Comparison of ENCODE assay signal across 22 cellular contexts in genomic region chr2:101515512-101515911, GRCh38. TPM values are rescaled to one million over a fixed set of nuclear protein-coding genes. Genes with fewer than 3 reads are reported as not detected.
DNase-seq lines count a peak whose midpoint lies in the region; ATAC-seq, FAIRE-seq and TF ChIP-seq lines count a peak whose summit lies in the region.
"Had no signal": no experiment of that assay in that cellular context is flagged by ENCODE, and none has a peak within 500 bp of the region (broad histone marks: within the 10 kb centered on the region; RNA-seq: fewer than 3 reads in every experiment).

No MANE protein-coding gene starts in this region.

- no peak overlapping the region for H2AFZ ChIP-seq in Karpas-422 (ENCODE audit: low read length)

- no peak overlapping the region for H3K9ac ChIP-seq in Karpas-422 (ENCODE audit: low read length)

- FAIRE-seq in A549 (lab: Jason Lieb, UNC) = no peak
- FAIRE-seq: GM12891, GM19239, H54, small intestine had no signal

- no peaks in the 10 kb centered on the region for H3K9me2 ChIP-seq in Karpas-422 (replicated peaks; ENCODE audit: insufficient read depth, low read length)

- no peak for TF ChIP-seq RAD21 in A549 (conservative IDR thresholded peaks at IDR 0.05 in 1 of 2, IDR thresholded peaks at IDR 0.05 in 1 of 2)

- peaks cover 38% of the 10 kb centered on the region for H3K4me1 ChIP-seq in A549
- H3K4me1 ChIP-seq in Karpas-422 (ENCODE audit: low read length) = no peaks in the 10 kb centered on the region

- H3K4me2 ChIP-seq in A549 = no peak overlapping the region
- H3K4me2 ChIP-seq in Karpas-422 (ENCODE audit: low read depth, low read length, poor library complexity, severe bottlenecking) = no peak overlapping the region

- H3K4me3 Mint-ChIP-seq in mesothelial cell of epicardium = no peak overlapping the region
- H3K4me3 Mint-ChIP-seq in stimulated activated effector memory CD8-positive, alpha-beta T cell treated with anti-CD3 and anti-CD28 coated beads, Interleukin-12 subunit alpha, Interleukin-12 subunit beta, amount 100 ng/mL, for 72 hours = no peak overlapping the region
- H3K4me3 Mint-ChIP-seq: activated CD4-positive, alpha-beta memory T cell treated with anti-CD3 and anti-CD28 coated beads for 36 hours; immature natural killer cell; T-helper 1 cell treated with Interleukin-12 subunit alpha and Interleukin-12 subunit beta and Interleukin-4 antibody, amounts not matched to agents 30 μg/mL and 1 μg/mL, for 36 hours had no signal

- peaks cover 6% of the 10 kb centered on the region for H3K9me3 Mint-ChIP-seq in mesothelial cell of epicardium
- peaks cover 4% of the 10 kb centered on the region for H3K9me3 Mint-ChIP-seq in stimulated activated effector memory CD8-positive, alpha-beta T cell treated with anti-CD3 and anti-CD28 coated beads, Interleukin-12 subunit alpha, Interleukin-12 subunit beta, amount 100 ng/mL, for 72 hours
- H3K9me3 Mint-ChIP-seq: immature natural killer cell had no signal

- TF ChIP-seq EP300 in A549 (IDR thresholded peaks at IDR 0.05) = no peak

- H3K9me3 ChIP-seq in A549 (peaks cover 14% of the 10 kb centered on the region), Karpas-422 (ENCODE audit: low read length) (no peaks in the 10 kb centered on the region)
- H3K9me3 ChIP-seq: upper lobe of left lung had no signal

- ATAC-seq in A549 (no peak), GM18517 (IDR thresholded peaks at IDR 0.05; ENCODE audit: unreplicated experiment) (no peak)
- no peak for ATAC-seq in stimulated activated effector memory CD8-positive, alpha-beta T cell treated with anti-CD3 and anti-CD28 coated beads, Interleukin-12 subunit alpha, Interleukin-12 subunit beta, amount 100 ng/mL, for 72 hours
- ATAC-seq: naive thymus-derived CD4-positive, alpha-beta T cell had no signal

- WGBS in A549 (ENCODE audit: missing lambda C conversion rate) = 94% methylated on average over 6 of the region's 6 CpGs

- DNase-seq in A549 (ENCODE audit: low read depth in 1 of 2, low spot score in 1 of 2) = no peak
- DNase-seq in M059J (ENCODE audit: low read depth) = peak; percentile 31
- peak; percentile 67 for DNase-seq in dermis blood vessel endothelial cell
- DNase-seq in mesothelial cell of epicardium (ENCODE audit: low spot score in 2 of 2, unreplicated experiment in 2 of 2) = no peak
- no peak for DNase-seq in NCI-H146 treated with DMSO at 0.1 percent for 48 hours (lab: John Stamatoyannopoulos, UW; ENCODE audit: unreplicated experiment)
- DNase-seq in stimulated activated effector memory CD8-positive, alpha-beta T cell treated with anti-CD3 and anti-CD28 coated beads, Interleukin-12 subunit alpha, Interleukin-12 subunit beta, amount 100 ng/mL, for 72 hours (ENCODE audit: low spot score in 2 of 2) = no peak
- no peak for DNase-seq in Karpas-422
- DNase-seq: ACHN; activated CD4-positive, alpha-beta memory T cell treated with anti-CD3 and anti-CD28 coated beads for 36 hours; activated gamma-delta T cell; DMS153; immature natural killer cell; naive thymus-derived CD4-positive, alpha-beta T cell; NCI-H1048; NCI-H446; small intestine; upper lobe of left lung had no signal

- H3K36me3 Mint-ChIP-seq in mesothelial cell of epicardium = no peaks in the 10 kb centered on the region
- H3K36me3 Mint-ChIP-seq in stimulated activated effector memory CD8-positive, alpha-beta T cell treated with anti-CD3 and anti-CD28 coated beads, Interleukin-12 subunit alpha, Interleukin-12 subunit beta, amount 100 ng/mL, for 72 hours = no peaks in the 10 kb centered on the region
- H3K36me3 Mint-ChIP-seq: immature natural killer cell had no signal

- peak overlapping the region; percentile 89 to 93; a peak in 5 of 6 replicates for H3K27ac ChIP-seq in A549
- no peak overlapping the region for H3K27ac ChIP-seq in Karpas-422 (ENCODE audit: low read length)
- H3K27ac ChIP-seq: upper lobe of left lung had no signal

- H4K20me1 ChIP-seq in Karpas-422 (ENCODE audit: insufficient read depth, low read depth, low read length) = no peaks in the 10 kb centered on the region

- H3K36me3 ChIP-seq in Karpas-422 (ENCODE audit: insufficient read depth, low read length) = no peaks in the 10 kb centered on the region
- H3K36me3 ChIP-seq: upper lobe of left lung had no signal

- H3K27ac Mint-ChIP-seq in mesothelial cell of epicardium = peak overlapping the region; percentile 76
- no peak overlapping the region for H3K27ac Mint-ChIP-seq in stimulated activated effector memory CD8-positive, alpha-beta T cell treated with anti-CD3 and anti-CD28 coated beads, Interleukin-12 subunit alpha, Interleukin-12 subunit beta, amount 100 ng/mL, for 72 hours
- H3K27ac Mint-ChIP-seq: activated CD4-positive, alpha-beta memory T cell treated with anti-CD3 and anti-CD28 coated beads for 36 hours; immature natural killer cell; naive thymus-derived CD4-positive, alpha-beta T cell; T-helper 1 cell treated with Interleukin-12 subunit alpha and Interleukin-12 subunit beta and Interleukin-4 antibody, amounts not matched to agents 30 μg/mL and 1 μg/mL, for 36 hours had no signal

- H3K4me1 Mint-ChIP-seq in mesothelial cell of epicardium = peaks cover 28% of the 10 kb centered on the region
- H3K4me1 Mint-ChIP-seq in stimulated activated effector memory CD8-positive, alpha-beta T cell treated with anti-CD3 and anti-CD28 coated beads, Interleukin-12 subunit alpha, Interleukin-12 subunit beta, amount 100 ng/mL, for 72 hours = peaks cover 18% of the 10 kb centered on the region

- TF ChIP-seq CTCF in A549 (IDR thresholded peaks at IDR 0.05) = no peak
- TF ChIP-seq CTCF in mesothelial cell of epicardium (IDR thresholded peaks at IDR 0.05; ENCODE audit: unreplicated experiment) = no peak

- no peak for TF ChIP-seq POLR2A in A549 (IDR thresholded peaks at IDR 0.05; ENCODE audit: low read length)

- no peaks in the 10 kb centered on the region for H3K79me2 ChIP-seq in Karpas-422 (ENCODE audit: low read length)

- POLR2A ChIA-PET in A549 (lab: Yijun Ruan, JAX) = no interaction called here

- H3K4me3 ChIP-seq in A549 (no peak overlapping the region), Karpas-422 (ENCODE audit: low read length) (no peak overlapping the region)
- H3K4me3 ChIP-seq: upper lobe of left lung had no signal

- CTCF ChIA-PET in A549 (lab: Yijun Ruan, JAX) = interaction anchor here (0.8 to 1.2 kb wide), 2 partner anchors 33 to 97 kb away, joined by 3 read pairs; no protein-coding TSS in a partner anchor

- no peaks in the 10 kb centered on the region for H3K27me3 ChIP-seq in Karpas-422 (ENCODE audit: low read length)
- H3K27me3 ChIP-seq: upper lobe of left lung had no signal

- H3K27me3 Mint-ChIP-seq in mesothelial cell of epicardium (ENCODE audit: low read depth) = no peaks in the 10 kb centered on the region
- H3K27me3 Mint-ChIP-seq: activated CD4-positive, alpha-beta memory T cell treated with anti-CD3 and anti-CD28 coated beads for 36 hours had no signal

TF ChIP-seq in A549, 52 proteins besides CTCF, POLR2A, EP300 and RAD21:
- TF ChIP-seq HOXA7 (CRISPR knock-in tag; IDR thresholded peaks at IDR 0.05) = no peak

RNA-seq across cellular contexts. Expression of gene RFX8, which starts 40.6 kb away (rescaled TPM):
- polyA plus RNA-seq in A549 (2011; rRNA removed) (not detected in 2 replicates), A549 (2017; fragmentation: RNase III; extraction: RNeasy Plus Mini Kit Qiagen cat#74134 plus additional on column Dnase treatment) (not detected in 3 replicates)
- polyA plus RNA-seq in A549 (2012; cell fraction: cytosol; rRNA removed) = not detected in 2 replicates
- not detected in 2 replicates for polyA plus RNA-seq in A549 (2012; cell fraction: nucleus; rRNA removed)
- polyA minus RNA-seq in A549 (2011; rRNA and poly(A)+ RNA removed) = not detected in 2 replicates
- not detected in 2 replicates for total RNA-seq in M059J (2014; rRNA removed; shearing (Covaris generic))
- total RNA-seq in dermis blood vessel endothelial cell (0.51 and 0.60 TPM in 2 replicates), mesothelial cell of epicardium (0.65 to 0.86 TPM (median 0.66 TPM) in 3 replicates)
- total RNA-seq in Karpas-422 (2014; rRNA removed; shearing (Covaris generic); ENCODE audit: low replicate concordance) = not detected in 2 replicates
- polyA plus RNA-seq: immature natural killer cell; naive thymus-derived CD4-positive, alpha-beta T cell had no signal

Comparison
In these comparisons a context has a peak if more than half of its experiments do, and no peak if none do; other contexts are left out.
1. DNase-seq: peak in M059J (single experiment) and dermis blood vessel endothelial cell (single experiment); none in A549 (0 of 2), mesothelial cell of epicardium (0 of 2), NCI-H146 treated with DMSO at 0.1 percent for 48 hours (single experiment), stimulated activated effector memory CD8-positive, alpha-beta T cell treated with anti-CD3 and anti-CD28 coated beads, Interleukin-12 subunit alpha, Interleukin-12 subunit beta, amount 100 ng/mL, for 72 hours (0 of 2) and Karpas-422 (single experiment).